In the genomic region with DNA sequence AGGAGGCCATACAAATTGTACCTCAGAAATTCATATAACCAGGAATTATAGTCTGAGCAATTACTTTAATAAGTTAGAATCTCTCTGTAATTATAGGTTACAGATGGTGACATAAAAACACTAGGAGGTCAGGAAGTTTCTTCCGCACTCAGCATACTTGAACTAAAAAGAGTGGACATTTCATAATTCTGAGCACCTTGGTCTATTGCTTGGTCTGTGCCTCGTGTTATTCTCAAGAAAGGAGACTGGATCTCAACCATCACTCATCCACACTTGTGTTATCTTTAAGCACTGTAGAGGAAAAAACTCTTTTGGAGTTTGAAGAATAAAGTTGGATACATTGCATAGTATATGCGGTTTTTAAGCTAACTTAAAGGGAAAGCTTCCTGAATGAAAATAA, we compare ENCODE assay signal across 27 cellular contexts.
"Had no signal": no experiment of that assay in that cellular context is flagged by ENCODE, and none has a peak within 500 bp of the region (broad histone marks: within the 10 kb centered on the region; RNA-seq: fewer than 3 reads in every experiment).

No MANE protein-coding gene starts in this region.

- ATAC-seq: activated CD4-positive, alpha-beta T cell treated with anti-CD3 and anti-CD28 coated beads for 36 hours; activated T-cell treated with anti-CD3 and anti-CD28 coated beads, Interleukin-2, amount 50 U/mL, for 72 hours; Panc1 had no signal

- H3K4me3 ChIP-seq: SJCRH30 had no signal

- DNase-seq: activated CD4-positive, alpha-beta memory T cell treated with anti-CD3 and anti-CD28 coated beads, Interleukin-2, amount 10 ng/mL, durations not matched to agents 7 days and 5 days; activated CD4-positive, alpha-beta T cell treated with anti-CD3 and anti-CD28 coated beads for 36 hours; activated CD4-positive, alpha-beta T cell treated with anti-CD3 and anti-CD28 coated beads, Interleukin-2, amount 50 U/mL, for 1 hour; activated gamma-delta T cell treated with Interleukin-2 at 50 U/mL for 16 hours; activated naive CD4-positive, alpha-beta T cell treated with anti-CD3 and anti-CD28 coated beads, Interleukin-2, amount 10 ng/mL, durations not matched to agents 7 days and 5 days; activated naive CD8-positive, alpha-beta T cell treated with anti-CD3 and anti-CD28 coated beads for 36 hours; activated T-cell treated with anti-CD3 and anti-CD28 coated beads for 4 hours; activated T-cell treated with anti-CD3 and anti-CD28 coated beads, Interleukin-2, amount 50 U/mL, for 72 hours; MV-4-11; NCI-H1092 treated with DMSO at 0.1 percent for 48 hours; NCI-H1417 treated with DMSO at 0.1 percent for 48 hours; NCI-H1694; NCI-H2029; NCI-H2107; NCI-H2171 treated with DMSO at 0.1 percent for 48 hours; NCI-H226; NCI-H526; NCI-H82; Right ventricle myocardium superior; SJCRH30; SK-N-SH; T-helper 1 cell; WERI-Rb-1 had no signal

- H3K9me3 ChIP-seq: SJCRH30, SK-N-SH had no signal

- H3K4me1 Mint-ChIP-seq: activated CD4-positive, alpha-beta T cell treated with anti-CD3 and anti-CD28 coated beads for 36 hours; activated naive CD8-positive, alpha-beta T cell treated with anti-CD3 and anti-CD28 coated beads for 36 hours had no signal

- H3K36me3 ChIP-seq: SJCRH30, WERI-Rb-1 had no signal

- H3K27ac Mint-ChIP-seq: activated CD4-positive, alpha-beta memory T cell treated with anti-CD3 and anti-CD28 coated beads, Interleukin-2, amount 10 ng/mL, durations not matched to agents 7 days and 5 days; activated CD4-positive, alpha-beta T cell treated with anti-CD3 and anti-CD28 coated beads for 36 hours; activated naive CD4-positive, alpha-beta T cell treated with anti-CD3 and anti-CD28 coated beads, Interleukin-2, amount 10 ng/mL, durations not matched to agents 7 days and 5 days; activated naive CD8-positive, alpha-beta T cell treated with anti-CD3 and anti-CD28 coated beads for 36 hours; activated T-cell treated with anti-CD3 and anti-CD28 coated beads, Interleukin-2, amount 50 U/mL, for 72 hours; activated T-helper 2 cell treated with anti-CD3 and anti-CD28 coated beads, Interferon-gamma antibody, Interleukin-2, Interleukin-4, amounts not matched to agents 10 μg/mL and 5 μg/mL and 100 μg/mL, durations not matched to agents 14 hours and 24 hours and 36 hours had no signal

- H3K9me3 Mint-ChIP-seq: activated CD4-positive, alpha-beta memory T cell treated with anti-CD3 and anti-CD28 coated beads, Interleukin-2, amount 10 ng/mL, durations not matched to agents 7 days and 5 days; activated naive CD4-positive, alpha-beta T cell treated with anti-CD3 and anti-CD28 coated beads, Interleukin-2, amount 10 ng/mL, durations not matched to agents 7 days and 5 days; activated naive CD8-positive, alpha-beta T cell treated with anti-CD3 and anti-CD28 coated beads for 36 hours; activated T-cell treated with anti-CD3 and anti-CD28 coated beads, Interleukin-2, amount 50 U/mL, for 72 hours; activated T-helper 2 cell treated with anti-CD3 and anti-CD28 coated beads, Interferon-gamma antibody, Interleukin-2, Interleukin-4, amounts not matched to agents 10 μg/mL and 5 μg/mL and 100 μg/mL, durations not matched to agents 14 hours and 24 hours and 36 hours had no signal

- H3K36me3 Mint-ChIP-seq: activated naive CD4-positive, alpha-beta T cell treated with anti-CD3 and anti-CD28 coated beads, Interleukin-2, amount 10 ng/mL, durations not matched to agents 7 days and 5 days; activated naive CD8-positive, alpha-beta T cell treated with anti-CD3 and anti-CD28 coated beads for 36 hours had no signal

- H3K27me3 ChIP-seq: SJCRH30 had no signal

- H3K27ac ChIP-seq: KMS-11, RWPE1, SJCRH30, WERI-Rb-1 had no signal

- H3K4me3 Mint-ChIP-seq: activated CD4-positive, alpha-beta memory T cell treated with anti-CD3 and anti-CD28 coated beads, Interleukin-2, amount 10 ng/mL, durations not matched to agents 7 days and 5 days; activated CD4-positive, alpha-beta T cell treated with anti-CD3 and anti-CD28 coated beads for 36 hours; activated naive CD4-positive, alpha-beta T cell treated with anti-CD3 and anti-CD28 coated beads, Interleukin-2, amount 10 ng/mL, durations not matched to agents 7 days and 5 days; activated naive CD8-positive, alpha-beta T cell treated with anti-CD3 and anti-CD28 coated beads for 36 hours; activated T-cell treated with anti-CD3 and anti-CD28 coated beads, Interleukin-2, amount 50 U/mL, for 72 hours had no signal

- H3K9ac ChIP-seq: KMS-11, SK-N-SH had no signal
